In genomic region chr17:59618894-59619312, GRCh38 we compare ENCODE assay signal across 1 cellular context.
TF ChIP-seq lines count a peak whose summit lies in the region.

No MANE protein-coding gene starts in this region.

TF ChIP-seq in HepG2, 621 proteins besides CTCF, POLR2A, EP300 and RAD21 (continued from another document and continues in another):
- no peak for TF ChIP-seq ZNF841 (CRISPR knock-in tag; IDR thresholded peaks at IDR 0.05; ENCODE audit: borderline replicate concordance)
- TF ChIP-seq ZBTB34 (CRISPR knock-in tag; IDR thresholded peaks at IDR 0.05): no peak
- TF ChIP-seq ZNF24 (IDR thresholded peaks at IDR 0.05): no peak
- TF ChIP-seq ZNF407 (CRISPR knock-in tag; IDR thresholded peaks at IDR 0.05; ENCODE audit: not compliant biosample characterization): no peak
- TF ChIP-seq CREB1 (IDR thresholded peaks at IDR 0.05): no peak
- no peak for TF ChIP-seq CREB1 (CRISPR knock-in tag; IDR thresholded peaks at IDR 0.05)
- TF ChIP-seq KLF16 (CRISPR knock-in tag; IDR thresholded peaks at IDR 0.05): no peak
- no peak for TF ChIP-seq ZNF557 (CRISPR knock-in tag; IDR thresholded peaks at IDR 0.05)
- TF ChIP-seq HCFC1 (IDR thresholded peaks at IDR 0.05; ENCODE audit: low read depth, low read length): no peak
- TF ChIP-seq NCOA1 (CRISPR knock-in tag; IDR thresholded peaks at IDR 0.05): no peak
- no peak; the same call in 1 of the 2 replicates for TF ChIP-seq PBX2 (CRISPR knock-in tag; IDR thresholded peaks at IDR 0.05)
- TF ChIP-seq MBNL3 (CRISPR knock-in tag; conservative IDR thresholded peaks at IDR 0.05): no peak
- no peak for TF ChIP-seq ZNF615 (CRISPR knock-in tag; IDR thresholded peaks at IDR 0.05; ENCODE audit: borderline replicate concordance)
- TF ChIP-seq THAP7 (CRISPR knock-in tag; IDR thresholded peaks at IDR 0.05): no peak
- peak; percentile 86; the same call in 1 of the 2 replicates for TF ChIP-seq MAZ (IDR thresholded peaks at IDR 0.05; ENCODE audit: borderline replicate concordance, low read depth, low read length)
- TF ChIP-seq MAZ (CRISPR knock-in tag; IDR thresholded peaks at IDR 0.05; ENCODE audit: low read depth): no peak
- TF ChIP-seq HMGXB4 (CRISPR knock-in tag; IDR thresholded peaks at IDR 0.05; ENCODE audit: borderline replicate concordance in 1 of 2, low read depth in 1 of 2): no peak; a peak in 1 of 4 replicates
- no peak for TF ChIP-seq ZNF687 (CRISPR knock-in tag; IDR thresholded peaks at IDR 0.05)
- TF ChIP-seq HNF4A (CRISPR knock-in tag; IDR thresholded peaks at IDR 0.05): no peak
- TF ChIP-seq ETV6 (CRISPR knock-in tag; conservative IDR thresholded peaks at IDR 0.05): no peak
- no peak for TF ChIP-seq MXD4 (CRISPR knock-in tag; IDR thresholded peaks at IDR 0.05)
- no peak for TF ChIP-seq ELK4 (CRISPR knock-in tag; IDR thresholded peaks at IDR 0.05; ENCODE audit: borderline replicate concordance)
- TF ChIP-seq TGIF2 (CRISPR knock-in tag; IDR thresholded peaks at IDR 0.05): peak; percentile 5; the same call in 1 of the 2 replicates
- no peak for TF ChIP-seq ZSCAN31 (CRISPR knock-in tag; IDR thresholded peaks at IDR 0.05; ENCODE audit: low read depth)
- no peak for TF ChIP-seq USF2 (IDR thresholded peaks at IDR 0.05; ENCODE audit: low read depth, low read length)
- no peak for TF ChIP-seq USF2 (CRISPR knock-in tag; IDR thresholded peaks at IDR 0.05; ENCODE audit: borderline replicate concordance)
- no peak for TF ChIP-seq ATM (IDR thresholded peaks at IDR 0.05; ENCODE audit: borderline replicate concordance)
- peak in 1 of 2 experiments; percentile 63; a peak in 2 of 4 replicates for TF ChIP-seq MAFK (conservative IDR thresholded peaks at IDR 0.05 in 1 of 2, IDR thresholded peaks at IDR 0.05 in 1 of 2; ENCODE audit: low read length in 2 of 2)
- TF ChIP-seq BRD4 (CRISPR knock-in tag; IDR thresholded peaks at IDR 0.05): no peak; the same call in 1 of the 2 replicates
- no peak; the same call in 1 of the 2 replicates for TF ChIP-seq ZNF501 (CRISPR knock-in tag; IDR thresholded peaks at IDR 0.05)
- no peak for TF ChIP-seq ZNF747 (CRISPR knock-in tag; IDR thresholded peaks at IDR 0.05; ENCODE audit: borderline replicate concordance)
- no peak for TF ChIP-seq ZNF713 (CRISPR knock-in tag; IDR thresholded peaks at IDR 0.05)
- no peak for TF ChIP-seq GPN1 (CRISPR knock-in tag; IDR thresholded peaks at IDR 0.05; ENCODE audit: borderline replicate concordance)
- no peak for TF ChIP-seq PRDM4 (CRISPR knock-in tag; IDR thresholded peaks at IDR 0.05; ENCODE audit: borderline replicate concordance)
- TF ChIP-seq RCOR2 (CRISPR knock-in tag; IDR thresholded peaks at IDR 0.05): no peak
- TF ChIP-seq ZNF205 (CRISPR knock-in tag; IDR thresholded peaks at IDR 0.05): no peak
